In genomic region chr12:51973560-51973959, GRCh38 we compare ENCODE assay signal across 11 cellular contexts.
A peak's percentile ranks its signal among the peaks of the same experiment; 100 is the strongest.
DNase-seq lines count a peak whose midpoint lies in the region; ATAC-seq and TF ChIP-seq lines count a peak whose summit lies in the region.
"Had no signal": no experiment of that assay in that cellular context is flagged by ENCODE, and none has a peak within 500 bp of the region (broad histone marks: within the 10 kb centered on the region; RNA-seq: fewer than 3 reads in every experiment).

No MANE protein-coding gene starts in this region.

- no peak overlapping the region for H3K4me3 ChIP-seq in AG09309 (ENCODE audit: control insufficient read depth, low read depth, low read length)
- H3K4me3 ChIP-seq in HL-60 (replicated peaks; ENCODE audit: insufficient read depth, low read length): no peak overlapping the region

- no peaks in the 10 kb centered on the region for H3K27me3 ChIP-seq in HL-60 (ENCODE audit: insufficient read depth, poor library complexity, severe bottlenecking)
- H3K27me3 ChIP-seq: BE2C had no signal

- no peaks in the 10 kb centered on the region for H3K9me3 Mint-ChIP-seq in nephron

- no peak for ATAC-seq in HG02884 (IDR thresholded peaks at IDR 0.05; ENCODE audit: unreplicated experiment)
- ATAC-seq in GM18858 (IDR thresholded peaks at IDR 0.05; ENCODE audit: unreplicated experiment): no peak
- no peak for ATAC-seq in HG02973 (IDR thresholded peaks at IDR 0.05; ENCODE audit: unreplicated experiment)

- peak overlapping the region; percentile 83 for H3K27ac ChIP-seq in HL-60 (replicated peaks)

- H3K36me3 Mint-ChIP-seq in nephron (ENCODE audit: low read depth): peaks cover 35% of the 10 kb centered on the region

- peak overlapping the region in 1 of 3 experiments; percentile 10 for H3K4me3 Mint-ChIP-seq in nephron

- peak overlapping the region in 2 of 3 experiments; percentile 38 to 95 for H3K27ac Mint-ChIP-seq in nephron

- TF ChIP-seq CTCF in AG09309 (IDR thresholded peaks at IDR 0.05; ENCODE audit: control insufficient read depth, insufficient read depth, low read depth, low read length, missing control alignments) (no peak), HL-60 (IDR thresholded peaks at IDR 0.05; ENCODE audit: insufficient read depth, low read length) (no peak), nephron (IDR thresholded peaks at IDR 0.05; ENCODE audit: unreplicated experiment in 3 of 3) (no peak)

- no peaks in the 10 kb centered on the region for H3K27me3 Mint-ChIP-seq in nephron (ENCODE audit: low read depth)

- H3K4me1 Mint-ChIP-seq in nephron: peaks cover 55% of the 10 kb centered on the region

- DNase-seq in AG09309 (ENCODE audit: low read depth): peak; percentile 39
- DNase-seq in HL-60 (ENCODE audit: low read depth in 1 of 2, low spot score in 1 of 2): no peak
- DNase-seq in fibroblast of gingiva (ENCODE audit: low read depth): peak; percentile 59
- no peak for DNase-seq in NAMALWA (ENCODE audit: low spot score)
- DNase-seq: activated CD4-positive, alpha-beta T cell treated with anti-CD3 and anti-CD28 coated beads for 1 hour; BE2C; islet precursor cell had no signal

Comparison
In these comparisons a context has a peak if more than half of its experiments do, and no peak if none do; other contexts are left out.
1. DNase-seq: peak in AG09309 (single experiment) and fibroblast of gingiva (single experiment); none in HL-60 (0 of 2) and NAMALWA (single experiment).